Comparison of ENCODE assay signal across 15 cellular contexts in genomic region chr4:135508006-135508714, GRCh38.
DNase-seq lines count a peak whose midpoint lies in the region; ATAC-seq and TF ChIP-seq lines count a peak whose summit lies in the region.
"Had no signal": no experiment of that assay in that cellular context is flagged by ENCODE, and none has a peak within 500 bp of the region (broad histone marks: within the 10 kb centered on the region; RNA-seq: fewer than 3 reads in every experiment).

No MANE protein-coding gene starts in this region.

- ATAC-seq in HG03159 (IDR thresholded peaks at IDR 0.05; ENCODE audit: unreplicated experiment), result no peak
- ATAC-seq: activated CD8-positive, alpha-beta memory T cell treated with anti-CD3 and anti-CD28 coated beads, Interleukin-2, amount 10 ng/mL, durations not matched to agents 7 days and 5 days; natural killer cell; upper lobe of right lung had no signal

- H3K4me3 ChIP-seq in A673 (ENCODE audit: low read depth, low read length, poor library complexity, severe bottlenecking), result no peak overlapping the region
- no peak overlapping the region for H3K4me3 ChIP-seq in fibroblast of pulmonary artery (replicated peaks; ENCODE audit: low read depth, low read length)
- H3K4me3 ChIP-seq in thyroid gland (replicated peaks in 1 of 3), result no peak overlapping the region
- no peak overlapping the region for H3K4me3 ChIP-seq in effector memory CD4-positive, alpha-beta T cell (ENCODE audit: insufficient read depth, low read depth, low read length, poor library complexity, severe bottlenecking)
- H3K4me3 ChIP-seq: skin epidermis, upper lobe of right lung had no signal

- DNase-seq in A673 (ENCODE audit: low spot score), result peak; percentile 64
- peak; percentile 61 for DNase-seq in HPDE6-E6E7 (ENCODE audit: extremely low spot score)
- peak; percentile 79 to 90 for DNase-seq in SW 1271 (lab: John Stamatoyannopoulos, UW)
- peak; percentile 82 for DNase-seq in fibroblast of pulmonary artery (ENCODE audit: low read depth)
- no peak for DNase-seq in medulla oblongata (ENCODE audit: extremely low spot score)
- DNase-seq in thyroid gland, result no peak
- DNase-seq in effector memory CD4-positive, alpha-beta T cell, result no peak
- DNase-seq: activated CD8-positive, alpha-beta memory T cell treated with anti-CD3 and anti-CD28 coated beads, Interleukin-2, amount 10 ng/mL, durations not matched to agents 7 days and 5 days; AML-193; amniotic stem cell; natural killer cell; NCI-H1694; upper lobe of right lung had no signal

- H3K36me3 ChIP-seq in A673 (ENCODE audit: insufficient read depth, low read length, poor library complexity, severe bottlenecking) (no peaks in the 10 kb centered on the region), thyroid gland (no peaks in the 10 kb centered on the region)
- no peaks in the 10 kb centered on the region for H3K36me3 ChIP-seq in effector memory CD4-positive, alpha-beta T cell (ENCODE audit: control insufficient read depth, insufficient read depth, low read length)
- H3K36me3 ChIP-seq: upper lobe of right lung had no signal

- no peaks in the 10 kb centered on the region for H3K27me3 ChIP-seq in A673 (replicated peaks; ENCODE audit: insufficient read depth, low read depth, low read length, poor library complexity)
- H3K27me3 ChIP-seq in thyroid gland, result no peaks in the 10 kb centered on the region
- H3K27me3 ChIP-seq in effector memory CD4-positive, alpha-beta T cell (replicated peaks; ENCODE audit: control insufficient read depth, insufficient read depth, low read length, poor library complexity, severe bottlenecking), result no peaks in the 10 kb centered on the region
- H3K27me3 ChIP-seq: upper lobe of right lung had no signal

- intact Hi-C loops in A673 (cut with micrococcal nuclease; ENCODE audit: unreplicated experiment), result no loop called here
- intact Hi-C loops in thyroid gland (cut with DNase I), result no loop called here

- H3K27ac ChIP-seq in A673 (ENCODE audit: low read depth, low read length, poor library complexity, severe bottlenecking) (no peak overlapping the region), thyroid gland (no peak overlapping the region)
- H3K27ac ChIP-seq in effector memory CD4-positive, alpha-beta T cell (ENCODE audit: insufficient read depth, low read length, poor library complexity, severe bottlenecking), result no peak overlapping the region
- H3K27ac ChIP-seq: skin epidermis, upper lobe of right lung had no signal

- WGBS in thyroid gland, 2 donors, result 79 to 86% methylated on average over 4 of the region's 4 CpGs

- no peaks in the 10 kb centered on the region for H3K4me1 ChIP-seq in A673 (ENCODE audit: insufficient read depth, low read length, poor library complexity, severe bottlenecking)
- H3K4me1 ChIP-seq in thyroid gland, result no peaks in the 10 kb centered on the region
- H3K4me1 ChIP-seq in effector memory CD4-positive, alpha-beta T cell (ENCODE audit: control insufficient read depth, insufficient read depth, low read length, poor library complexity, severe bottlenecking), result no peaks in the 10 kb centered on the region
- H3K4me1 ChIP-seq: upper lobe of right lung had no signal

- TSS peak; percentile 69 for BruUV-seq in A673 (replicated peaks; lab: Mats Ljungman, UMichigan)

- POLR2A ChIA-PET in A673 (lab: Charles Lee; ENCODE audit: low non-redundant PET), result no interaction called here

- CTCF ChIA-PET in A673 (lab: Charles Lee), result no interaction called here

- H3K9me3 ChIP-seq in A673 (ENCODE audit: low read depth, low read length, poor library complexity, severe bottlenecking), result peaks cover 2% of the 10 kb centered on the region
- no peaks in the 10 kb centered on the region for H3K9me3 ChIP-seq in thyroid gland
- H3K9me3 ChIP-seq in effector memory CD4-positive, alpha-beta T cell (ENCODE audit: control insufficient read depth, low read length), result no peaks in the 10 kb centered on the region
- H3K9me3 ChIP-seq: upper lobe of right lung had no signal

- no peak for TF ChIP-seq POLR2A in thyroid gland (IDR thresholded peaks at IDR 0.05)

- TF ChIP-seq CTCF in A673 (conservative IDR thresholded peaks at IDR 0.05; ENCODE audit: low read depth, low read length) (no peak), fibroblast of pulmonary artery (IDR thresholded peaks at IDR 0.05; ENCODE audit: low read length, missing control alignments) (no peak), thyroid gland (IDR thresholded peaks at IDR 0.05) (no peak)

Comparison
In these comparisons a context has a peak if more than half of its experiments do, and no peak if none do; other contexts are left out.
1. DNase-seq: peak in A673 (single experiment), HPDE6-E6E7 (single experiment), SW 1271 (2 of 2) and fibroblast of pulmonary artery (single experiment); none in medulla oblongata (single experiment), thyroid gland (0 of 2) and effector memory CD4-positive, alpha-beta T cell (0 of 3).